22 cellular contexts compared by ENCODE assay signal in genomic region chr20:49727894-49728885, GRCh38.
"Had no signal": no experiment of that assay in that cellular context is flagged by ENCODE, and none has a peak within 500 bp of the region (broad histone marks: within the 10 kb centered on the region; RNA-seq: fewer than 3 reads in every experiment).

No MANE protein-coding gene starts in this region.

- H3K27me3 Mint-ChIP-seq: activated B cell treated with CpG ODN at 0.5 μM for 24 hours; activated CD4-positive, alpha-beta memory T cell treated with anti-CD3 and anti-CD28 coated beads for 36 hours had no signal

- DNase-seq: activated B cell treated with CpG ODN at 0.5 μM for 24 hours; activated CD4-positive, alpha-beta memory T cell treated with anti-CD3 and anti-CD28 coated beads for 36 hours; activated CD4-positive, alpha-beta T cell treated with anti-CD3 and anti-CD28 coated beads for 48 hours; activated naive CD4-positive, alpha-beta T cell treated with anti-CD3 and anti-CD28 coated beads, Interleukin-2, amount 50 U/mL, for 16 hours; activated T-cell treated with anti-CD3 and anti-CD28 coated beads, Interleukin-2, amount 50 U/mL, for 72 hours; anterior cingulate cortex; body of pancreas; cortex of kidney; endodermal cell; kidney; naive thymus-derived CD4-positive, alpha-beta T cell; posterior cingulate gyrus; stimulated activated CD4-positive, alpha-beta T cell treated with anti-CD3 and anti-CD28 coated beads, Interleukin-2, amount 100 ng/mL, for 48 hours; stimulated activated CD8-positive, alpha-beta memory T cell treated with anti-CD3 and anti-CD28 coated beads, Interleukin-4, amount 100 ng/mL, for 48 hours; stimulated activated naive B cell treated with anti-CD40 and anti-IgM and Interleukin-4, amounts not matched to agents 10 μg/mL and 1 μg/mL and 100 μg/mL, for 72 hours; T1000; testis had no signal

- ATAC-seq: activated T-cell treated with anti-CD3 and anti-CD28 coated beads, Interleukin-2, amount 50 U/mL, for 72 hours; body of pancreas; sciatic nerve; stimulated activated naive B cell treated with anti-CD40 and anti-IgM and Interleukin-4, amounts not matched to agents 10 μg/mL and 1 μg/mL and 100 μg/mL, for 72 hours had no signal

- H3K4me3 Mint-ChIP-seq: activated B cell treated with CpG ODN at 0.5 μM for 24 hours; activated CD4-positive, alpha-beta memory T cell treated with anti-CD3 and anti-CD28 coated beads for 36 hours; activated T-cell treated with anti-CD3 and anti-CD28 coated beads, Interleukin-2, amount 50 U/mL, for 72 hours; endodermal cell; naive thymus-derived CD4-positive, alpha-beta T cell; neural crest cell; stimulated activated naive B cell treated with anti-CD40 and anti-IgM and Interleukin-4, amounts not matched to agents 10 μg/mL and 1 μg/mL and 100 μg/mL, for 72 hours had no signal

- H3K36me3 ChIP-seq: cardiac muscle cell, vagina had no signal

- H3K4me1 ChIP-seq: body of pancreas, vagina had no signal

- H3K27ac ChIP-seq: body of pancreas, cardiac muscle cell, testis, vagina had no signal

- FAIRE-seq: kidney had no signal

- H3K27ac Mint-ChIP-seq: activated B cell treated with CpG ODN at 0.5 μM for 24 hours; activated CD4-positive, alpha-beta memory T cell treated with anti-CD3 and anti-CD28 coated beads for 36 hours; activated T-cell treated with anti-CD3 and anti-CD28 coated beads, Interleukin-2, amount 50 U/mL, for 72 hours; endodermal cell; naive thymus-derived CD4-positive, alpha-beta T cell; stimulated activated naive B cell treated with anti-CD40 and anti-IgM and Interleukin-4, amounts not matched to agents 10 μg/mL and 1 μg/mL and 100 μg/mL, for 72 hours had no signal

- H3K9me3 ChIP-seq: body of pancreas, testis, vagina had no signal

- H3K4me2 ChIP-seq: smooth muscle cell had no signal

- H3K27me3 ChIP-seq: body of pancreas, cardiac muscle cell, testis, vagina had no signal

- H3K9me3 Mint-ChIP-seq: activated B cell treated with CpG ODN at 0.5 μM for 24 hours; activated CD4-positive, alpha-beta memory T cell treated with anti-CD3 and anti-CD28 coated beads for 36 hours; activated T-cell treated with anti-CD3 and anti-CD28 coated beads, Interleukin-2, amount 50 U/mL, for 72 hours had no signal

- H3K4me3 ChIP-seq: body of pancreas, cardiac muscle cell, smooth muscle cell, testis, vagina had no signal

- H3K36me3 Mint-ChIP-seq: activated CD4-positive, alpha-beta memory T cell treated with anti-CD3 and anti-CD28 coated beads for 36 hours; naive thymus-derived CD4-positive, alpha-beta T cell; stimulated activated naive B cell treated with anti-CD40 and anti-IgM and Interleukin-4, amounts not matched to agents 10 μg/mL and 1 μg/mL and 100 μg/mL, for 72 hours had no signal
